In the genomic region with DNA sequence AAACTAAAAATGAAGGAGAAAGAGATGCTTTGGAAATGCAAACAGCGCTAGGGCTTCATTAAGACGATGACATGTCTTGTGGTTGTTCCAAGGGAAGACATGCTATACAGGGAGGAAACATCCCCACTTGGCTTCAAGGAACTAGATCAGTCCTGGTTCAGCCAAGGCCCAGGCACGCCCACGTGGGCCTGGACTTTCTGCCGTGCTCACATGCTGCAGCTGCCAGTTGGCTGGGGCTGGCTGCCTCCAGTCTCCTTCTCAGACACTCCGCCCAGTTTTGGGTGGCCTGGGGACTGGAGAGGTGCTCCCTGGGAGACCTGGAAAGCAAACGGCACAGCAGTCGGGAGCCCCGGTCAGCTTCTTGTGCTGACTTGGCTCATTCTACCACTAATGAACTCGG, we compare ENCODE assay signal across 20 cellular contexts.
DNase-seq lines count a peak whose midpoint lies in the region; ATAC-seq, FAIRE-seq and TF ChIP-seq lines count a peak whose summit lies in the region.
"Had no signal": no experiment of that assay in that cellular context is flagged by ENCODE, and none has a peak within 500 bp of the region (broad histone marks: within the 10 kb centered on the region; RNA-seq: fewer than 3 reads in every experiment).

No MANE protein-coding gene starts in this region.

- intact Hi-C loops in lower leg skin (cut with DNase I; ENCODE audit: low total_unique reads) = no loop called here
- intact Hi-C loops in testis (cut with DNase I; ENCODE audit: low total_unique reads) = no loop called here

- FAIRE-seq in RCC 7860 (lab: Jason Lieb, UNC) = no peak
- FAIRE-seq: small intestine had no signal

- H3K27ac ChIP-seq in testis = peak overlapping the region in 1 of 2 donors; percentile 27
- H3K27ac ChIP-seq: parathyroid adenoma had no signal

- DNase-seq in MG63 = peak; percentile 31
- DNase-seq in fibroblast of mammary gland (ENCODE audit: low read depth) = peak; percentile 66
- DNase-seq in lower leg skin (ENCODE audit: low spot score in 2 of 2) = peak; percentile 70 to 95
- DNase-seq in testis = peak; percentile 89
- no peak for DNase-seq in HuH-7 (ENCODE audit: low spot score)
- no peak for DNase-seq in RCC 7860 (ENCODE audit: low spot score)
- DNase-seq: activated CD4-positive, alpha-beta T cell treated with anti-CD3 and anti-CD28 coated beads, Interleukin-2, amount 50 U/mL, for 1 hour; activated CD8-positive, alpha-beta memory T cell treated with anti-CD3 and anti-CD28 coated beads, Interleukin-2, amount 50 U/mL, for 4 hours; activated gamma-delta T cell treated with Interleukin-2 at 50 U/mL for 16 hours; central memory CD4-positive, alpha-beta T cell; erythroblast; naive thymus-derived CD4-positive, alpha-beta T cell; NCI-H1092 treated with DMSO at 0.1 percent for 48 hours; NCI-H2081; NCI-H524; small intestine; stimulated activated CD8-positive, alpha-beta memory T cell treated with anti-CD3 and anti-CD28 coated beads, Interleukin-4, amount 100 ng/mL, for 48 hours had no signal

- 28 to 46% methylated on average over 10 of the region's 10 CpGs for WGBS in lower leg skin, 2 donors
- WGBS in testis, 2 donors = 50 to 65% methylated on average over 6 to 10 of the region's 10 CpGs

- ATAC-seq in GM21526 (IDR thresholded peaks at IDR 0.05; ENCODE audit: low FRiP score, unreplicated experiment) (no peak), GM18519 (IDR thresholded peaks at IDR 0.05; ENCODE audit: low FRiP score, unreplicated experiment) (no peak)
- ATAC-seq: naive thymus-derived CD4-positive, alpha-beta T cell had no signal

- H3K9me3 ChIP-seq in MG63 = no peaks in the 10 kb centered on the region
- H3K9me3 ChIP-seq in testis = no peaks in the 10 kb centered on the region

- no peak overlapping the region for H3K4me3 ChIP-seq in MG63
- no peak overlapping the region for H3K4me3 ChIP-seq in fibroblast of mammary gland (ENCODE audit: control insufficient read depth, low read depth, low read length)
- H3K4me3 ChIP-seq in lower leg skin (ENCODE audit: low read depth, poor library complexity, severe bottlenecking) = no peak overlapping the region
- H3K4me3 ChIP-seq in testis = no peak overlapping the region

- H3K27me3 ChIP-seq in MG63 (no peaks in the 10 kb centered on the region), testis (no peaks in the 10 kb centered on the region)

- no peak for TF ChIP-seq POLR2A in lower leg skin (IDR thresholded peaks at IDR 0.05)
- TF ChIP-seq POLR2A in testis (IDR thresholded peaks at IDR 0.05) = no peak

- no peaks in the 10 kb centered on the region for H3K36me3 ChIP-seq in MG63
- no peaks in the 10 kb centered on the region for H3K36me3 ChIP-seq in testis (ENCODE audit: low read depth, missing control alignments)

- no peak for TF ChIP-seq CTCF in fibroblast of mammary gland (conservative IDR thresholded peaks at IDR 0.05; ENCODE audit: control insufficient read depth, insufficient read depth, low read depth, low read length)
- TF ChIP-seq CTCF in lower leg skin (IDR thresholded peaks at IDR 0.05) = no peak
- no peak for TF ChIP-seq CTCF in testis (IDR thresholded peaks at IDR 0.05)

- peaks cover 48% of the 10 kb centered on the region for H3K4me1 ChIP-seq in testis
- H3K4me1 ChIP-seq: parathyroid adenoma had no signal

Comparison
In these comparisons a context has a peak if more than half of its experiments do, and no peak if none do; other contexts are left out.
1. DNase-seq: peak in MG63 (single experiment), fibroblast of mammary gland (single experiment), lower leg skin (2 of 2) and testis (single experiment); none in HuH-7 (single experiment) and RCC 7860 (single experiment).